Comparison of ENCODE assay signal across 10 cellular contexts in the genomic region with DNA sequence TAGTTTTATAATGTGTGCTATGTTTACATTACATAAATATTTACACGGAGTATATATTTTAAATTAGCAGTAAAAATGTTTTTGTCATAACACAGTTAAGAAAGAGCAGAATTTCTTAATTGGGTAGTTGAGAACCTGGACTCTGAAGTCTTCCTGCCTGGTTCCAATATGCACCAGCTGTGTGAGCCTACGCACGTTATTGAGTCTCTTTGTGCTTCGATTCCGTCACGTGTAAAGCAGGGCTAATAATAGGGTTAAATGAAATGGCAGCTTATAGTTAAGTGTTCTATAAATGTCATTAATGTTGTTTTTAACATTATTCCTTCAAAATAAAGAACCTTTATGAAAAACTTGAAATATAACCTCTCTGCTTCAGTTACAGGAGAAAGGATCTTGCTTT. TPM values are rescaled to one million over a fixed set of nuclear protein-coding genes. Genes with fewer than 3 reads are reported as not detected.
DNase-seq lines count a peak whose midpoint lies in the region; ATAC-seq and TF ChIP-seq lines count a peak whose summit lies in the region.
"Had no signal": no experiment of that assay in that cellular context is flagged by ENCODE, and none has a peak within 500 bp of the region (broad histone marks: within the 10 kb centered on the region; RNA-seq: fewer than 3 reads in every experiment).

No MANE protein-coding gene starts in this region.

- no peak overlapping the region for H3K4me2 ChIP-seq in mesenchymal stem cell (ENCODE audit: low read length, poor library complexity, severe bottlenecking)

- peaks cover 5% of the 10 kb centered on the region for H3K79me1 ChIP-seq in mesenchymal stem cell (replicated peaks; ENCODE audit: low read length, poor library complexity, severe bottlenecking)

- CTCF ChIA-PET in activated B cell treated with CpG ODN at 0.5 μM for 24 hours (lab: Charles Lee) = interaction anchor here (1.8 kb wide), 1 partner anchor 10 kb away, joined by 3 read pairs; no protein-coding TSS in a partner anchor

- no peak overlapping the region for H3K18ac ChIP-seq in mesenchymal stem cell (ENCODE audit: low read depth in 1 of 2, low read length in 2 of 2)

- peaks cover 28% of the 10 kb centered on the region for H3K4me1 ChIP-seq in ACC112 (ENCODE audit: control insufficient read depth, insufficient read depth, low read length, unreplicated experiment)
- H3K4me1 ChIP-seq in mesenchymal stem cell (ENCODE audit: control insufficient read depth, insufficient read depth, low read depth, low read length) = peaks cover 4% of the 10 kb centered on the region

- H3K36me3 ChIP-seq in ACC112 (ENCODE audit: insufficient read depth, low read length) (no peaks in the 10 kb centered on the region), mesenchymal stem cell (ENCODE audit: control insufficient read depth in 1 of 2, insufficient read depth in 2 of 2, low read depth in 1 of 2, low read length in 2 of 2) (no peaks in the 10 kb centered on the region)

- H3K27ac Mint-ChIP-seq in activated B cell treated with CpG ODN at 0.5 μM for 24 hours = no peak overlapping the region

- no peaks in the 10 kb centered on the region for H3K9me3 Mint-ChIP-seq in activated B cell treated with CpG ODN at 0.5 μM for 24 hours

- H4K91ac ChIP-seq in mesenchymal stem cell (ENCODE audit: low read length) = no peak overlapping the region

- peak overlapping the region; percentile 95 for H3K4me3 Mint-ChIP-seq in activated B cell treated with CpG ODN at 0.5 μM for 24 hours

- H3K79me2 ChIP-seq in ACC112 (ENCODE audit: control insufficient read depth, insufficient read depth, low read length, unreplicated experiment) = peaks cover 35% of the 10 kb centered on the region

- H3K27me3 ChIP-seq in ACC112 (ENCODE audit: insufficient read depth, low read length) = no peaks in the 10 kb centered on the region
- no peaks in the 10 kb centered on the region for H3K27me3 ChIP-seq in mesenchymal stem cell (ENCODE audit: control insufficient read depth in 1 of 2, insufficient read depth in 1 of 2, low read length in 2 of 2)

- no peak overlapping the region for H3K23ac ChIP-seq in mesenchymal stem cell (ENCODE audit: low read length in 2 of 2)

- H2AK5ac ChIP-seq in mesenchymal stem cell (ENCODE audit: low read length, severe bottlenecking) = no peak overlapping the region

- H2BK12ac ChIP-seq in mesenchymal stem cell (ENCODE audit: low read length in 2 of 2) = no peak overlapping the region

- H3K27me3 Mint-ChIP-seq in activated B cell treated with CpG ODN at 0.5 μM for 24 hours = no peaks in the 10 kb centered on the region

- 95% methylated on average over 4 of the region's 6 CpGs for WGBS in mesenchymal stem cell

- peak overlapping the region; percentile 90 for H3K9ac ChIP-seq in mesenchymal stem cell (ENCODE audit: low read length)

- TF ChIP-seq CTCF in GM12864 (IDR thresholded peaks at IDR 0.05; ENCODE audit: low read depth, low read length, missing control alignments) (no peak), activated B cell treated with CpG ODN at 0.5 μM for 24 hours (IDR thresholded peaks at IDR 0.05) (no peak)

- no peak overlapping the region for H2BK15ac ChIP-seq in mesenchymal stem cell (ENCODE audit: low read depth, poor library complexity, severe bottlenecking)

- H2BK120ac ChIP-seq in mesenchymal stem cell (ENCODE audit: low read depth, low read length) = no peak overlapping the region

- H3K4me1 Mint-ChIP-seq in activated B cell treated with CpG ODN at 0.5 μM for 24 hours = peaks cover 40% of the 10 kb centered on the region

- H3K36me3 Mint-ChIP-seq in activated B cell treated with CpG ODN at 0.5 μM for 24 hours (ENCODE audit: low read depth) = peaks cover 8% of the 10 kb centered on the region

- no peak overlapping the region for H2AFZ ChIP-seq in ACC112 (ENCODE audit: low read length, unreplicated experiment)
- H2AFZ ChIP-seq in mesenchymal stem cell (ENCODE audit: low read depth, low read length) = no peak overlapping the region

- H3K27ac ChIP-seq in ACC112 (ENCODE audit: low read depth, low read length) (no peak overlapping the region), mesenchymal stem cell (ENCODE audit: low read length, poor library complexity, severe bottlenecking) (no peak overlapping the region)

- H3K14ac ChIP-seq in mesenchymal stem cell (ENCODE audit: low read length in 2 of 2) = no peak overlapping the region

- H3K9me3 ChIP-seq in mesenchymal stem cell (ENCODE audit: control insufficient read depth, low read length) = no peaks in the 10 kb centered on the region

- H2BK5ac ChIP-seq in mesenchymal stem cell (ENCODE audit: low read depth, low read length, poor library complexity, severe bottlenecking) = no peak overlapping the region

- peak overlapping the region; percentile 97; the same call in 1 of the 2 replicates for H3K4me3 ChIP-seq in ACC112 (ENCODE audit: low read depth, low read length)
- H3K4me3 ChIP-seq in GM12864 (ENCODE audit: low read depth, low read length) = peak overlapping the region; percentile 65; the same call in 1 of the 2 replicates
- peak overlapping the region in 1 of 2 experiments; percentile 84 for H3K4me3 ChIP-seq in mesenchymal stem cell (ENCODE audit: insufficient read depth in 1 of 2, low read depth in 1 of 2, low read length in 2 of 2)

- intact Hi-C loops in activated B cell treated with CpG ODN at 0.5 μM for 24 hours (cut with micrococcal nuclease) = loop anchor here (5.0 kb wide), 1 partner anchor 1319 kb away; no protein-coding TSS in a partner anchor

- no peak overlapping the region for H3K4ac ChIP-seq in mesenchymal stem cell (ENCODE audit: low read depth in 1 of 2, low read length in 2 of 2)

- no peak overlapping the region for H4K8ac ChIP-seq in mesenchymal stem cell (ENCODE audit: low read length)

- POLR2A ChIA-PET in activated B cell treated with CpG ODN at 0.5 μM for 24 hours (lab: Charles Lee) = interaction anchor here (1.1 to 1.3 kb wide), 2 partner anchors 98 to 139 kb away, joined by 5 read pairs; a partner anchor contains a TSS

- ATAC-seq in activated B cell treated with CpG ODN at 0.5 μM for 24 hours (ENCODE audit: low read depth) (no peak), esophagus mucosa (no peak)

- DNase-seq in GM12864 (ENCODE audit: low read depth) (no peak), activated B cell treated with CpG ODN at 0.5 μM for 24 hours (no peak), mesenchymal stem cell (no peak), NCI-H128 (lab: John Stamatoyannopoulos, UW; ENCODE audit: unreplicated experiment) (no peak)
- no peak for DNase-seq in activated CD8-positive, alpha-beta memory T cell treated with anti-CD3 and anti-CD28 coated beads for 24 hours
- DNase-seq in NK-92 treated with Interleukin-12 subunit alpha and Interleukin-12 subunit beta, amount 100 ng/mL, for 24 hours (lab: John Stamatoyannopoulos, UW) = no peak
- DNase-seq: activated CD8-positive, alpha-beta memory T cell treated with anti-CD3 and anti-CD28 coated beads, Interleukin-2, amount 50 U/mL, for 4 hours; stimulated activated CD4-positive, alpha-beta T cell treated with anti-CD3 and anti-CD28 coated beads, Interleukin-4, amount 100 ng/mL, for 4 hours had no signal

RNA-seq across cellular contexts. Expression of a gene that starts 1.2 kb away (rescaled TPM):
- total RNA-seq in activated B cell treated with CpG ODN at 0.5 μM for 24 hours (25.6 and 35.6 TPM in 2 replicates), esophagus mucosa (13.2 TPM)
- polyA plus RNA-seq in mesenchymal stem cell (2013, experiment 1 of 2) = 47.3 TPM
- 43.5 TPM for polyA plus RNA-seq in mesenchymal stem cell (2013, experiment 2 of 2)
